In genomic region chr19:2554856-2555255, GRCh38 we compare ENCODE assay signal across 17 cellular contexts.
A peak's percentile ranks its signal among the peaks of the same experiment; 100 is the strongest.
DNase-seq lines count a peak whose midpoint lies in the region; ATAC-seq and TF ChIP-seq lines count a peak whose summit lies in the region.
"Had no signal": no experiment of that assay in that cellular context is flagged by ENCODE, and none has a peak within 500 bp of the region (broad histone marks: within the 10 kb centered on the region; RNA-seq: fewer than 3 reads in every experiment).

No MANE protein-coding gene starts in this region.

- H3K4me3 ChIP-seq in cardiac muscle cell = no peak overlapping the region
- H3K4me3 ChIP-seq in heart right ventricle = no peak overlapping the region
- no peak overlapping the region for H3K4me3 ChIP-seq in left lung
- H3K4me3 ChIP-seq in vagina = no peak overlapping the region
- H3K4me3 ChIP-seq: SK-N-MC had no signal

- H3K27me3 ChIP-seq in cardiac muscle cell = no peaks in the 10 kb centered on the region
- no peaks in the 10 kb centered on the region for H3K27me3 ChIP-seq in heart right ventricle
- H3K27me3 ChIP-seq in left lung = no peaks in the 10 kb centered on the region
- H3K27me3 ChIP-seq in vagina = no peaks in the 10 kb centered on the region

- intact Hi-C loops in heart right ventricle (cut with DNase I) = no loop called here
- intact Hi-C loops in left lung (cut with DNase I) = no loop called here
- intact Hi-C loops in vagina (cut with DNase I) = no loop called here

- DNase-seq in cardiac muscle cell (ENCODE audit: low read depth in 1 of 2, low spot score in 1 of 2) (no peak), heart right ventricle (no peak), T1000 (lab: John Stamatoyannopoulos, UW) (peak; percentile 53), left lung (peak; percentile 10 to 34), vagina (ENCODE audit: extremely low spot score in 2 of 2) (no peak), 8988T (no peak), RPMI8226 (no peak)
- no peak for DNase-seq in activated CD8-positive, alpha-beta memory T cell treated with anti-CD3 and anti-CD28 coated beads, Interleukin-2, amount 50 U/mL, for 48 hours
- DNase-seq: activated CD4-positive, alpha-beta T cell treated with anti-CD3 and anti-CD28 coated beads for 4 hours; activated gamma-delta T cell; DND-41; NCI-H1092 treated with DMSO at 0.1 percent for 48 hours; NCI-H69; stimulated activated CD4-positive, alpha-beta T cell treated with anti-CD3 and anti-CD28 coated beads, Interleukin-2, amount 100 ng/mL, for 24 hours; stimulated activated naive CD8-positive, alpha-beta T cell treated with anti-CD3 and anti-CD28 coated beads, Interleukin-15, amount 100 ng/mL, for 72 hours had no signal

- H3K4me1 ChIP-seq in cardiac muscle cell (ENCODE audit: low read depth) (no peaks in the 10 kb centered on the region), heart right ventricle (peaks cover 0 to 43% (median 17%) of the 10 kb centered on the region in 9 donors), left lung (peaks cover 8 to 37% of the 10 kb centered on the region in 2 donors), vagina (peaks cover 23% of the 10 kb centered on the region)

- H3K27ac ChIP-seq in cardiac muscle cell (peak overlapping the region; percentile 50), heart right ventricle (no peak overlapping the region), left lung (no peak overlapping the region), vagina (peak overlapping the region; percentile 21)
- H3K27ac ChIP-seq: SK-N-MC had no signal

- TF ChIP-seq CTCF in cardiac muscle cell (IDR thresholded peaks at IDR 0.05; ENCODE audit: low read depth, low read length) (no peak), heart right ventricle (IDR thresholded peaks at IDR 0.05) (no peak), left lung (IDR thresholded peaks at IDR 0.05) (no peak), vagina (IDR thresholded peaks at IDR 0.05) (no peak)

- WGBS in heart right ventricle, 2 donors = 60 to 72% methylated on average over 6 of the region's 6 CpGs

- no peaks in the 10 kb centered on the region for H3K9me3 ChIP-seq in cardiac muscle cell (ENCODE audit: low read depth)
- no peaks in the 10 kb centered on the region for H3K9me3 ChIP-seq in heart right ventricle
- no peaks in the 10 kb centered on the region for H3K9me3 ChIP-seq in left lung
- no peaks in the 10 kb centered on the region for H3K9me3 ChIP-seq in vagina

- ATAC-seq in heart right ventricle (no peak), left lung (no peak)
- ATAC-seq: left colon; stimulated activated naive CD8-positive, alpha-beta T cell treated with anti-CD3 and anti-CD28 coated beads, Interleukin-15, amount 100 ng/mL, for 72 hours had no signal

- no peaks in the 10 kb centered on the region for H3K36me3 ChIP-seq in cardiac muscle cell
- H3K36me3 ChIP-seq in heart right ventricle = no peaks in the 10 kb centered on the region
- no peaks in the 10 kb centered on the region for H3K36me3 ChIP-seq in left lung
- no peaks in the 10 kb centered on the region for H3K36me3 ChIP-seq in vagina

- no peak for TF ChIP-seq POLR2A in vagina (IDR thresholded peaks at IDR 0.05)

Comparison
In these comparisons a context has a peak if more than half of its experiments do, and no peak if none do; other contexts are left out.
1. H3K27ac ChIP-seq: peak in cardiac muscle cell (single experiment) and vagina (single experiment); none in heart right ventricle (0 of 10) and left lung (0 of 2).
2. DNase-seq: peak in T1000 (single experiment) and left lung (2 of 2); none in cardiac muscle cell (0 of 2), heart right ventricle (0 of 2), vagina (0 of 2), activated CD8-positive, alpha-beta memory T cell treated with anti-CD3 and anti-CD28 coated beads, Interleukin-2, amount 50 U/mL, for 48 hours (single experiment), 8988T (single experiment) and RPMI8226 (single experiment).